22 cellular contexts compared by ENCODE assay signal in genomic region chr13:46058268-46058667, GRCh38. TPM values are rescaled to one million over a fixed set of nuclear protein-coding genes. Genes with fewer than 3 reads are reported as not detected.
"Had no signal": no experiment of that assay in that cellular context is flagged by ENCODE, and none has a peak within 500 bp of the region (broad histone marks: within the 10 kb centered on the region; RNA-seq: fewer than 3 reads in every experiment).

No MANE protein-coding gene starts in this region.

- FAIRE-seq: astrocyte had no signal

- H3K4me2 ChIP-seq: PC-9 had no signal

- ATAC-seq: activated naive CD4-positive, alpha-beta T cell treated with anti-CD3 and anti-CD28 coated beads, Interleukin-2, amount 50 U/mL, for 72 hours; activated naive CD8-positive, alpha-beta T cell treated with anti-CD3 and anti-CD28 coated beads, Interleukin-2, amount 50 U/mL, for 24 hours; activated T-cell treated with anti-CD3 and anti-CD28 coated beads, Interleukin-2, amount 50 U/mL, for 4 hours; T-helper 17 cell had no signal

- H3K4me3 ChIP-seq: PC-9 had no signal

- H2AFZ ChIP-seq: PC-9 had no signal

- H3K27ac ChIP-seq: PC-9 had no signal

- DNase-seq: activated B cell treated with CpG ODN at 0.5 μM for 24 hours; activated CD4-positive, alpha-beta T cell treated with anti-CD3 and anti-CD28 coated beads for 1 hour; activated CD4-positive, alpha-beta T cell treated with anti-CD3 and anti-CD28 coated beads, Interleukin-2, amount 10 ng/mL, durations not matched to agents 24 days and 14 days; activated CD4-positive, alpha-beta T cell treated with anti-CD3 and anti-CD28 coated beads, Interleukin-2, amount 50 U/mL, for 48 hours; activated effector memory CD4-positive, alpha-beta T cell treated with anti-CD3 and anti-CD28 coated beads, Interleukin-2, amount 50 U/mL, for 16 hours; activated naive CD4-positive, alpha-beta T cell treated with Interleukin-2 at 50 U/mL for 16 hours; activated naive CD8-positive, alpha-beta T cell treated with anti-CD3 and anti-CD28 coated beads, Interleukin-2, amount 50 U/mL, for 24 hours; activated T-cell treated with anti-CD3 and anti-CD28 coated beads, Interleukin-2, amount 50 U/mL, for 4 hours; amniotic stem cell; Karpas-422; NCI-H1048; NCI-H146; NCI-H187 treated with DMSO at 0.1 percent for 48 hours; NCI-H2081 treated with DMSO at 0.1 percent for 48 hours; NCI-H446; NCI-H524; PC-9; SHP77 treated with DMSO at 0.1 percent for 48 hours; T-helper 17 cell; T-helper 9 cell had no signal

RNA-seq across cellular contexts. Expression of gene CPB2, which starts 46.6 kb away (rescaled TPM):
- total RNA-seq: activated B cell treated with CpG ODN at 0.5 μM for 24 hours; activated CD4-positive, alpha-beta T cell treated with anti-CD3 and anti-CD28 coated beads, Interleukin-2, amount 10 ng/mL, durations not matched to agents 24 days and 14 days; activated naive CD4-positive, alpha-beta T cell treated with anti-CD3 and anti-CD28 coated beads, Interleukin-2, amount 50 U/mL, for 72 hours; astrocyte; PC-9; T-helper 17 cell had no signal
